8 cellular contexts compared by ENCODE assay signal in genomic region chr14:49619273-49619672, GRCh38. TPM values are rescaled to one million over a fixed set of nuclear protein-coding genes. Genes with fewer than 3 reads are reported as not detected.
DNase-seq lines count a peak whose midpoint lies in the region; ATAC-seq, FAIRE-seq and TF ChIP-seq lines count a peak whose summit lies in the region.
"Not testable (repeated sequence)": the region's sequence is repeated elsewhere in the genome, so short reads cannot be mapped to it uniquely, and the experiment has no call there.

No MANE protein-coding gene starts in this region.

- peaks cover 58% of the 10 kb centered on the region for H3K79me2 ChIP-seq in HepG2 (ENCODE audit: insufficient read depth, low read length)
- peaks cover 61% of the 10 kb centered on the region for H3K79me2 ChIP-seq in osteoblast (ENCODE audit: insufficient read depth, low read length)

- intact Hi-C loops in CD4-positive, alpha-beta T cell (cut with DNase I, micrococcal nuclease), result loop anchor here in 1 of 2 experiments (2.0 kb wide), 1 partner anchor 34 kb away; no protein-coding TSS in a partner anchor
- intact Hi-C loops in esophagus muscularis mucosa (cut with DNase I); HepG2 (cut with micrococcal nuclease; ENCODE audit: unreplicated experiment): not testable (repeated sequence)

- H3K9me3 Mint-ChIP-seq in CD4-positive, alpha-beta T cell, result not testable (repeated sequence)

- H3K9ac ChIP-seq in HepG2 (ENCODE audit: insufficient read depth, low read depth, low read length), result peak overlapping the region; percentile 96

- not testable (repeated sequence) for ATAC-seq in CD4-positive, alpha-beta T cell (ENCODE audit: poor library complexity); HepG2; thoracic aorta (ENCODE audit: insufficient number of reproducible peaks, low FRiP score, low read depth)

- FAIRE-seq in HepG2 (lab: Jason Lieb, UNC), result not testable (repeated sequence)

- H4K20me1 ChIP-seq in HepG2 (ENCODE audit: insufficient read depth, low read length) (peaks cover 12% of the 10 kb centered on the region), osteoblast (ENCODE audit: insufficient read depth, low read length) (peaks cover 29% of the 10 kb centered on the region)

- not testable (repeated sequence) for H3K9me3 ChIP-seq in CD4-positive, alpha-beta T cell (ENCODE audit: control insufficient read depth, low read length); KOPT-K1 (ENCODE audit: insufficient read depth, low read length, poor library complexity, severe bottlenecking); WERI-Rb-1 (ENCODE audit: severe bottlenecking); esophagus muscularis mucosa; HepG2 (ENCODE audit: low read length); osteoblast (ENCODE audit: low read depth, low read length); thoracic aorta

- not testable (repeated sequence) for H3K27ac ChIP-seq in CD4-positive, alpha-beta T cell (ENCODE audit: low read depth, low read length); WERI-Rb-1
- peak overlapping the region; percentile 89 for H3K27ac ChIP-seq in KOPT-K1 (ENCODE audit: low read depth, low read length, poor library complexity, severe bottlenecking)
- H3K27ac ChIP-seq in esophagus muscularis mucosa (replicated peaks in 1 of 4), result peak overlapping the region; percentile 91 to 95 (median 92)
- H3K27ac ChIP-seq in HepG2 (ENCODE audit: extremely low read length, insufficient read depth, low read length), result peak overlapping the region; percentile 94
- H3K27ac ChIP-seq in osteoblast (ENCODE audit: low read depth, low read length), result peak overlapping the region; percentile 98
- H3K27ac ChIP-seq in thoracic aorta, result peak overlapping the region in 1 of 2 donors; percentile 98

- POLR2A ChIA-PET in CD4-positive, alpha-beta T cell (lab: Charles Lee), result interaction anchor here (1.3 to 6.2 kb wide), 9 partner anchors 9 to 243 kb away, joined by 4 to 350 read pairs (median 45); partner anchors contain the start of genes DNAAF2, KLHDC2, LRR1 and NEMF
- POLR2A ChIA-PET in HepG2 (lab: Yijun Ruan, JAX), result interaction anchor here (3.4 kb wide), 1 partner anchor 21 kb away, joined by 62 read pairs; the partner anchor contains the start of gene LRR1

- H3K27ac Mint-ChIP-seq in CD4-positive, alpha-beta T cell, result peak overlapping the region; percentile 100

- not testable (repeated sequence) for H2AFZ ChIP-seq in HepG2 (ENCODE audit: low read length); osteoblast (ENCODE audit: low read length)

- TF ChIP-seq EP300 in esophagus muscularis mucosa (IDR thresholded peaks at IDR 0.05); HepG2 (IDR thresholded peaks at IDR 0.05; ENCODE audit: low read depth in 2 of 2, low read length in 2 of 2); HepG2 (CRISPR knock-in tag; IDR thresholded peaks at IDR 0.05; ENCODE audit: borderline replicate concordance): not testable (repeated sequence)

- in situ Hi-C loops in astrocyte of the spinal cord (cut with HindIII; ENCODE audit: low sequenced_read_pairs); HepG2 (cut with HindIII; ENCODE audit: extremely low pct_ligation_motif_present, low pct_unique_long_range_greater_than_20kb): not testable (repeated sequence)

- H3K4me1 Mint-ChIP-seq in CD4-positive, alpha-beta T cell (ENCODE audit: low read depth), result peaks cover 66% of the 10 kb centered on the region

- H3K4me3 Mint-ChIP-seq in CD4-positive, alpha-beta T cell, result peak overlapping the region; percentile 99

- not testable (repeated sequence) for DNase-seq in CD4-positive, alpha-beta T cell; WERI-Rb-1; astrocyte of the spinal cord (ENCODE audit: low read depth, low spot score); esophagus muscularis mucosa (ENCODE audit: extremely low spot score); HepG2 (ENCODE audit: low spot score); osteoblast (ENCODE audit: insufficient read length, low spot score, missing footprints); thoracic aorta (ENCODE audit: low spot score)

- peaks cover 57% of the 10 kb centered on the region for H3K36me3 Mint-ChIP-seq in CD4-positive, alpha-beta T cell (ENCODE audit: low read depth)

- CTCF ChIA-PET in CD4-positive, alpha-beta T cell (lab: Charles Lee), result interaction anchor here (1.1 to 7.4 kb wide), 5 partner anchors 14 to 149 kb away, joined by 3 to 168 read pairs (median 13); partner anchors contain the start of genes DNAAF2, KLHDC2, POLE2 and RPS29
- CTCF ChIA-PET in HepG2 (lab: Yijun Ruan, JAX; ENCODE audit: low intra/inter-chr PET ratio, low total read pairs), result not testable (repeated sequence)

- H3K36me3 ChIP-seq in KOPT-K1 (ENCODE audit: insufficient read depth, low read length) (peaks cover 74% of the 10 kb centered on the region), WERI-Rb-1 (peaks cover 62% of the 10 kb centered on the region), esophagus muscularis mucosa (peaks cover 0 to 23% (median 16%) of the 10 kb centered on the region in 4 donors), HepG2 (replicated peaks in 1 of 2; ENCODE audit: control insufficient read depth in 1 of 2, insufficient read depth in 2 of 2, low read length in 2 of 2) (peaks cover 0 to 14% of the 10 kb centered on the region in 2 experiments; a peak in 2 of 5 replicates), osteoblast (ENCODE audit: insufficient read depth, low read length) (peaks cover 23% of the 10 kb centered on the region)
- H3K36me3 ChIP-seq in thoracic aorta, result not testable (repeated sequence)

- 72% methylated on average over 19 of the region's 19 CpGs for WGBS in esophagus muscularis mucosa
- 26% methylated on average over 19 of the region's 19 CpGs for WGBS in HepG2 (ENCODE audit: low lambda C conversion rate)

- H3K27me3 ChIP-seq in CD4-positive, alpha-beta T cell (ENCODE audit: control insufficient read depth, insufficient read depth, low read length); WERI-Rb-1 (ENCODE audit: insufficient read depth, low read depth, severe bottlenecking); esophagus muscularis mucosa; HepG2 (ENCODE audit: control insufficient read depth in 1 of 2, insufficient read depth in 2 of 2, low read length in 2 of 2); osteoblast (ENCODE audit: insufficient read depth, low read length); thoracic aorta (replicated peaks; ENCODE audit: insufficient read depth): not testable (repeated sequence)

- peaks cover 30 to 48% (median 44%) of the 10 kb centered on the region in 4 donors for H3K4me1 ChIP-seq in esophagus muscularis mucosa
- peaks cover 59% of the 10 kb centered on the region for H3K4me1 ChIP-seq in HepG2 (ENCODE audit: insufficient read depth, low read length)
- peaks cover 53% of the 10 kb centered on the region for H3K4me1 ChIP-seq in osteoblast (ENCODE audit: insufficient read depth, low read length)
- H3K4me1 ChIP-seq in thoracic aorta (ENCODE audit: control insufficient read depth in 1 of 2, low read depth in 2 of 2), result peaks cover 31 to 48% of the 10 kb centered on the region in 2 donors

- not testable (repeated sequence) for TF ChIP-seq CTCF in CD4-positive, alpha-beta T cell (IDR thresholded peaks at IDR 0.05); WERI-Rb-1 (IDR thresholded peaks at IDR 0.05; ENCODE audit: low read depth, low read length); astrocyte of the spinal cord (IDR thresholded peaks at IDR 0.05; ENCODE audit: low read depth, low read length); esophagus muscularis mucosa (IDR thresholded peaks at IDR 0.05); HepG2 (CRISPR knock-in tag; IDR thresholded peaks at IDR 0.05); osteoblast (IDR thresholded peaks at IDR 0.05; ENCODE audit: extremely low read depth, low read depth, low read length); thoracic aorta (IDR thresholded peaks at IDR 0.05)

- TF ChIP-seq POLR2A in esophagus muscularis mucosa (IDR thresholded peaks at IDR 0.05; ENCODE audit: low read depth); HepG2 (IDR thresholded peaks at IDR 0.05; ENCODE audit: insufficient read depth in 1 of 2, low read depth in 2 of 2, low read length in 2 of 2): not testable (repeated sequence)

- not testable (repeated sequence) for H3K27me3 Mint-ChIP-seq in CD4-positive, alpha-beta T cell

- not testable (repeated sequence) for BruUV-seq in HepG2 (replicated peaks; lab: Mats Ljungman, UMichigan)

- H3K4me2 ChIP-seq in HepG2 (ENCODE audit: low read depth, low read length), result peak overlapping the region; percentile 74
- peak overlapping the region; percentile 92 for H3K4me2 ChIP-seq in osteoblast (ENCODE audit: insufficient read depth, low read length)

- H3K4me3 ChIP-seq in WERI-Rb-1 (ENCODE audit: low read depth, low read length), result peak overlapping the region; percentile 94
- peak overlapping the region; percentile 93 for H3K4me3 ChIP-seq in astrocyte of the spinal cord (ENCODE audit: low read depth, low read length)
- H3K4me3 ChIP-seq in esophagus muscularis mucosa, result peak overlapping the region; percentile 72 to 85 (median 80)
- peak overlapping the region; percentile 79 to 92 (median 92) for H3K4me3 ChIP-seq in HepG2 (replicated peaks in 1 of 3; ENCODE audit: insufficient read depth in 1 of 3, low read depth in 2 of 3, low read length in 3 of 3)
- H3K4me3 ChIP-seq in osteoblast (ENCODE audit: insufficient read depth, low read length), result peak overlapping the region; percentile 96
- H3K4me3 ChIP-seq in thoracic aorta, result peak overlapping the region; percentile 95

- not testable (repeated sequence) for TF ChIP-seq RAD21 in HepG2 (CRISPR knock-in tag; IDR thresholded peaks at IDR 0.05)

RNA-seq across cellular contexts. Expression of gene RPL36AL, which starts 1.2 kb away (rescaled TPM):
- total RNA-seq in CD4-positive, alpha-beta T cell, result 100 to 1,000 TPM; 339 to 370 TPM
- total RNA-seq in esophagus muscularis mucosa, result 100 to 1,000 TPM; 200 to 323 (median 277) TPM
- total RNA-seq in HepG2 (2016; rRNA removed; fragmentation: Illumina TruSeq; extraction: Trizol), result 294 and 383 TPM in 2 replicates
- total RNA-seq in HepG2 (2016; cell fraction: cytosol; rRNA removed; fragmentation: Illumina TruSeq; extraction: Trizol; ENCODE audit: low read depth), result 88.6 and 90.1 TPM in 2 replicates
- 283 and 392 TPM in 2 replicates for total RNA-seq in HepG2 (2016; cell fraction: insoluble cytoplasmic fraction; rRNA removed; fragmentation: Illumina TruSeq; extraction: Trizol)
- 101 and 102 TPM in 2 replicates for total RNA-seq in HepG2 (2016; cell fraction: membrane; rRNA removed; fragmentation: Illumina TruSeq; extraction: Trizol)
- 94.7 and 104 TPM in 2 replicates for total RNA-seq in HepG2 (2016; cell fraction: nucleus; rRNA removed; fragmentation: Illumina TruSeq; extraction: Trizol)
- 84.2 and 90.0 TPM in 2 replicates for polyA plus RNA-seq in HepG2 (2011; rRNA removed)
- polyA plus RNA-seq in HepG2 (2011; cell fraction: cytosol; rRNA removed), result 86.6 and 126 TPM in 2 replicates
- 25.3 and 33.1 TPM in 2 replicates for polyA plus RNA-seq in HepG2 (2011; cell fraction: nucleus; rRNA removed)
- polyA plus RNA-seq in HepG2 (2012), result 175 and 257 TPM in 2 replicates
- 98.6 and 103 TPM in 2 replicates for polyA plus RNA-seq in HepG2 (2016; cell fraction: cytosol; fragmentation: Illumina TruSeq; extraction: Trizol; ENCODE audit: low read depth)
- polyA plus RNA-seq in HepG2 (2016; cell fraction: insoluble cytoplasmic fraction; fragmentation: Illumina TruSeq; extraction: Trizol; ENCODE audit: low read depth), result 442 and 461 TPM in 2 replicates
- polyA plus RNA-seq in HepG2 (2016; cell fraction: membrane; fragmentation: Illumina TruSeq; extraction: Trizol; ENCODE audit: low read depth), result 108 and 109 TPM in 2 replicates
- 176 and 178 TPM in 2 replicates for polyA plus RNA-seq in HepG2 (2016; cell fraction: nucleus; fragmentation: Illumina TruSeq; extraction: Trizol; ENCODE audit: insufficient read depth, low read depth)
- polyA minus RNA-seq in HepG2 (2011; rRNA and poly(A)+ RNA removed; ENCODE audit: low replicate concordance), result 4.9 and 21.4 TPM in 2 replicates
- 35.3 and 38.6 TPM in 2 replicates for polyA minus RNA-seq in HepG2 (2011; cell fraction: cytosol; rRNA and poly(A)+ RNA removed)
- polyA minus RNA-seq in HepG2 (2011; cell fraction: nucleus; rRNA and poly(A)+ RNA removed), result 19.6 and 28.7 TPM in 2 replicates
- total RNA-seq in osteoblast, result 181 and 192 TPM in 2 replicates
- total RNA-seq in thoracic aorta, result 100 to 1,000 TPM; 120 to 180 TPM

RNA-seq across cellular contexts. Expression of gene MGAT2, which starts 1.3 kb away (rescaled TPM):
- 10 to 100 TPM; 15.0 to 15.1 TPM for total RNA-seq in CD4-positive, alpha-beta T cell
- total RNA-seq in esophagus muscularis mucosa, result 10 to 100 TPM; 20.3 to 29.5 (median 24.1) TPM
- total RNA-seq in HepG2 (2016; rRNA removed; fragmentation: Illumina TruSeq; extraction: Trizol), result 47.2 and 51.9 TPM in 2 replicates
- total RNA-seq in HepG2 (2016; cell fraction: cytosol; rRNA removed; fragmentation: Illumina TruSeq; extraction: Trizol; ENCODE audit: low read depth), result 11.1 and 14.0 TPM in 2 replicates
- 50.9 and 51.9 TPM in 2 replicates for total RNA-seq in HepG2 (2016; cell fraction: insoluble cytoplasmic fraction; rRNA removed; fragmentation: Illumina TruSeq; extraction: Trizol)
- total RNA-seq in HepG2 (2016; cell fraction: membrane; rRNA removed; fragmentation: Illumina TruSeq; extraction: Trizol), result 47.8 and 48.8 TPM in 2 replicates
- total RNA-seq in HepG2 (2016; cell fraction: nucleus; rRNA removed; fragmentation: Illumina TruSeq; extraction: Trizol), result 35.6 and 35.7 TPM in 2 replicates
- 12.4 and 12.9 TPM in 2 replicates for polyA plus RNA-seq in HepG2 (2011; rRNA removed)
- polyA plus RNA-seq in HepG2 (2011; cell fraction: cytosol; rRNA removed), result 11.6 and 13.5 TPM in 2 replicates
- polyA plus RNA-seq in HepG2 (2011; cell fraction: nucleus; rRNA removed), result 4.6 and 5.3 TPM in 2 replicates
- polyA plus RNA-seq in HepG2 (2012), result 4.2 and 5.5 TPM in 2 replicates
- polyA plus RNA-seq in HepG2 (2016; cell fraction: cytosol; fragmentation: Illumina TruSeq; extraction: Trizol; ENCODE audit: low read depth), result 9.6 and 11.4 TPM in 2 replicates
- polyA plus RNA-seq in HepG2 (2016; cell fraction: insoluble cytoplasmic fraction; fragmentation: Illumina TruSeq; extraction: Trizol; ENCODE audit: low read depth), result 42.7 and 53.6 TPM in 2 replicates
- polyA plus RNA-seq in HepG2 (2016; cell fraction: membrane; fragmentation: Illumina TruSeq; extraction: Trizol; ENCODE audit: low read depth), result 30.4 and 34.7 TPM in 2 replicates
- polyA plus RNA-seq in HepG2 (2016; cell fraction: nucleus; fragmentation: Illumina TruSeq; extraction: Trizol; ENCODE audit: insufficient read depth, low read depth), result 41.5 and 42.4 TPM in 2 replicates
- polyA minus RNA-seq in HepG2 (2011; rRNA and poly(A)+ RNA removed; ENCODE audit: low replicate concordance), result 13.7 and 21.0 TPM in 2 replicates
- 14.9 and 15.9 TPM in 2 replicates for polyA minus RNA-seq in HepG2 (2011; cell fraction: cytosol; rRNA and poly(A)+ RNA removed)
- polyA minus RNA-seq in HepG2 (2011; cell fraction: nucleus; rRNA and poly(A)+ RNA removed), result 10.3 and 10.8 TPM in 2 replicates
- 63.0 and 63.1 TPM in 2 replicates for total RNA-seq in osteoblast
- 10 to 100 TPM; 24.0 to 45.9 TPM for total RNA-seq in thoracic aorta

RNA-seq across cellular contexts. Expression of gene DNAAF2, which starts 15.8 kb away (rescaled TPM):
- 1 to 10 TPM; 7.5 to 8.0 TPM for total RNA-seq in CD4-positive, alpha-beta T cell
- total RNA-seq in esophagus muscularis mucosa (1 to 10 TPM; 6.5 to 8.8 (median 7.6) TPM), HepG2 (2016; rRNA removed; fragmentation: Illumina TruSeq; extraction: Trizol) (13.6 and 17.9 TPM in 2 replicates), osteoblast (9.8 and 10.0 TPM in 2 replicates), thoracic aorta (1 to 10 TPM; 8.6 to 9.1 TPM)
- 4.8 and 5.7 TPM in 2 replicates for total RNA-seq in HepG2 (2016; cell fraction: cytosol; rRNA removed; fragmentation: Illumina TruSeq; extraction: Trizol; ENCODE audit: low read depth)
- total RNA-seq in HepG2 (2016; cell fraction: insoluble cytoplasmic fraction; rRNA removed; fragmentation: Illumina TruSeq; extraction: Trizol), result 14.5 and 17.7 TPM in 2 replicates
- total RNA-seq in HepG2 (2016; cell fraction: membrane; rRNA removed; fragmentation: Illumina TruSeq; extraction: Trizol), result 10.8 and 12.3 TPM in 2 replicates
- total RNA-seq in HepG2 (2016; cell fraction: nucleus; rRNA removed; fragmentation: Illumina TruSeq; extraction: Trizol), result 7.0 and 8.3 TPM in 2 replicates
- polyA plus RNA-seq in HepG2 (2011; rRNA removed), result 6.1 TPM in 2 replicates
- 4.9 and 5.2 TPM in 2 replicates for polyA plus RNA-seq in HepG2 (2011; cell fraction: cytosol; rRNA removed)
- 2.5 and 2.7 TPM in 2 replicates for polyA plus RNA-seq in HepG2 (2011; cell fraction: nucleus; rRNA removed)
- polyA plus RNA-seq in HepG2 (2012), result 7.4 and 8.1 TPM in 2 replicates
- 3.3 and 4.7 TPM in 2 replicates for polyA plus RNA-seq in HepG2 (2016; cell fraction: cytosol; fragmentation: Illumina TruSeq; extraction: Trizol; ENCODE audit: low read depth)
- polyA plus RNA-seq in HepG2 (2016; cell fraction: insoluble cytoplasmic fraction; fragmentation: Illumina TruSeq; extraction: Trizol; ENCODE audit: low read depth), result 17.1 and 19.1 TPM in 2 replicates
- 7.1 and 7.4 TPM in 2 replicates for polyA plus RNA-seq in HepG2 (2016; cell fraction: membrane; fragmentation: Illumina TruSeq; extraction: Trizol; ENCODE audit: low read depth)
- polyA plus RNA-seq in HepG2 (2016; cell fraction: nucleus; fragmentation: Illumina TruSeq; extraction: Trizol; ENCODE audit: insufficient read depth, low read depth), result 9.5 and 10.7 TPM in 2 replicates
- polyA minus RNA-seq in HepG2 (2011; rRNA and poly(A)+ RNA removed; ENCODE audit: low replicate concordance), result 2.7 and 3.1 TPM in 2 replicates
- 3.6 and 4.2 TPM in 2 replicates for polyA minus RNA-seq in HepG2 (2011; cell fraction: cytosol; rRNA and poly(A)+ RNA removed)
- 3.1 and 4.5 TPM in 2 replicates for polyA minus RNA-seq in HepG2 (2011; cell fraction: nucleus; rRNA and poly(A)+ RNA removed)

RNA-seq across cellular contexts. Expression of gene LRR1, which starts 20.5 kb away (rescaled TPM):
- total RNA-seq in CD4-positive, alpha-beta T cell, result 1 to 10 TPM; 3.2 to 5.8 TPM
- total RNA-seq in esophagus muscularis mucosa (10 to 100 TPM in 2 of 4 donors, 1 to 10 TPM in 2; 8.6 to 17.8 (median 10.3) TPM), HepG2 (2016; rRNA removed; fragmentation: Illumina TruSeq; extraction: Trizol) (36.2 and 49.8 TPM in 2 replicates), osteoblast (7.6 and 16.2 TPM in 2 replicates), thoracic aorta (10 to 100 TPM in 1 of 2 donors, 1 to 10 TPM in 1; 4.1 to 21.9 TPM)
- total RNA-seq in HepG2 (2016; cell fraction: cytosol; rRNA removed; fragmentation: Illumina TruSeq; extraction: Trizol; ENCODE audit: low read depth), result 25.3 and 29.2 TPM in 2 replicates
- 37.2 and 49.2 TPM in 2 replicates for total RNA-seq in HepG2 (2016; cell fraction: insoluble cytoplasmic fraction; rRNA removed; fragmentation: Illumina TruSeq; extraction: Trizol)
- 30.8 and 32.4 TPM in 2 replicates for total RNA-seq in HepG2 (2016; cell fraction: membrane; rRNA removed; fragmentation: Illumina TruSeq; extraction: Trizol)
- 18.7 and 21.3 TPM in 2 replicates for total RNA-seq in HepG2 (2016; cell fraction: nucleus; rRNA removed; fragmentation: Illumina TruSeq; extraction: Trizol)
- 3.9 and 7.0 TPM in 2 replicates for polyA plus RNA-seq in HepG2 (2011; rRNA removed)
- 4.2 and 4.3 TPM in 2 replicates for polyA plus RNA-seq in HepG2 (2011; cell fraction: cytosol; rRNA removed)
- 1.9 and 2.1 TPM in 2 replicates for polyA plus RNA-seq in HepG2 (2011; cell fraction: nucleus; rRNA removed)
- polyA plus RNA-seq in HepG2 (2012), result 4.8 and 6.0 TPM in 2 replicates
- polyA plus RNA-seq in HepG2 (2016; cell fraction: cytosol; fragmentation: Illumina TruSeq; extraction: Trizol; ENCODE audit: low read depth), result 14.3 and 17.0 TPM in 2 replicates
- 36.2 and 39.0 TPM in 2 replicates for polyA plus RNA-seq in HepG2 (2016; cell fraction: insoluble cytoplasmic fraction; fragmentation: Illumina TruSeq; extraction: Trizol; ENCODE audit: low read depth)
- polyA plus RNA-seq in HepG2 (2016; cell fraction: membrane; fragmentation: Illumina TruSeq; extraction: Trizol; ENCODE audit: low read depth), result 16.8 and 17.0 TPM in 2 replicates
- polyA plus RNA-seq in HepG2 (2016; cell fraction: nucleus; fragmentation: Illumina TruSeq; extraction: Trizol; ENCODE audit: insufficient read depth, low read depth), result 17.4 and 22.9 TPM in 2 replicates
- 6.5 and 13.4 TPM in 2 replicates for polyA minus RNA-seq in HepG2 (2011; rRNA and poly(A)+ RNA removed; ENCODE audit: low replicate concordance)
- 3.0 and 4.6 TPM in 2 replicates for polyA minus RNA-seq in HepG2 (2011; cell fraction: cytosol; rRNA and poly(A)+ RNA removed)
- 9.0 and 10.3 TPM in 2 replicates for polyA minus RNA-seq in HepG2 (2011; cell fraction: nucleus; rRNA and poly(A)+ RNA removed)

RNA-seq across cellular contexts. Expression of gene RPS29, which starts 33.1 kb away (rescaled TPM):
- total RNA-seq in CD4-positive, alpha-beta T cell, result 1,000 to 10,000 TPM; 3,356 to 3,996 TPM
- total RNA-seq in esophagus muscularis mucosa (1,000 to 10,000 TPM in 3 of 4 donors, 100 to 1,000 TPM in 1; 795 to 7,884 (median 5,092) TPM), HepG2 (2016; rRNA removed; fragmentation: Illumina TruSeq; extraction: Trizol) (3,901 and 4,303 TPM in 2 replicates), osteoblast (3,421 and 4,153 TPM in 2 replicates), thoracic aorta (1,000 to 10,000 TPM; 2,433 to 4,116 TPM)
- total RNA-seq in HepG2 (2016; cell fraction: cytosol; rRNA removed; fragmentation: Illumina TruSeq; extraction: Trizol; ENCODE audit: low read depth), result 8,184 and 8,598 TPM in 2 replicates
- 4,185 and 4,312 TPM in 2 replicates for total RNA-seq in HepG2 (2016; cell fraction: insoluble cytoplasmic fraction; rRNA removed; fragmentation: Illumina TruSeq; extraction: Trizol)
- total RNA-seq in HepG2 (2016; cell fraction: membrane; rRNA removed; fragmentation: Illumina TruSeq; extraction: Trizol), result 10,515 and 11,473 TPM in 2 replicates
- 1,563 and 1,683 TPM in 2 replicates for total RNA-seq in HepG2 (2016; cell fraction: nucleus; rRNA removed; fragmentation: Illumina TruSeq; extraction: Trizol)
- 7,896 and 8,215 TPM in 2 replicates for polyA plus RNA-seq in HepG2 (2011; rRNA removed)
- polyA plus RNA-seq in HepG2 (2011; cell fraction: cytosol; rRNA removed), result 23,106 and 23,761 TPM in 2 replicates
- 3,131 and 3,133 TPM in 2 replicates for polyA plus RNA-seq in HepG2 (2011; cell fraction: nucleus; rRNA removed)
- polyA plus RNA-seq in HepG2 (2012), result 7,846 and 11,802 TPM in 2 replicates
- polyA plus RNA-seq in HepG2 (2016; cell fraction: cytosol; fragmentation: Illumina TruSeq; extraction: Trizol; ENCODE audit: low read depth), result 7,461 and 7,652 TPM in 2 replicates
- polyA plus RNA-seq in HepG2 (2016; cell fraction: insoluble cytoplasmic fraction; fragmentation: Illumina TruSeq; extraction: Trizol; ENCODE audit: low read depth), result 2,305 and 2,788 TPM in 2 replicates
- polyA plus RNA-seq in HepG2 (2016; cell fraction: membrane; fragmentation: Illumina TruSeq; extraction: Trizol; ENCODE audit: low read depth), result 6,369 and 7,188 TPM in 2 replicates
- polyA plus RNA-seq in HepG2 (2016; cell fraction: nucleus; fragmentation: Illumina TruSeq; extraction: Trizol; ENCODE audit: insufficient read depth, low read depth), result 1,882 and 2,182 TPM in 2 replicates
- 1,545 and 1,558 TPM in 2 replicates for polyA minus RNA-seq in HepG2 (2011; rRNA and poly(A)+ RNA removed; ENCODE audit: low replicate concordance)
- 502 and 598 TPM in 2 replicates for polyA minus RNA-seq in HepG2 (2011; cell fraction: cytosol; rRNA and poly(A)+ RNA removed)
- polyA minus RNA-seq in HepG2 (2011; cell fraction: nucleus; rRNA and poly(A)+ RNA removed), result 266 and 310 TPM in 2 replicates
